In genomic region chr21:43750339-43751033, GRCh38 we compare ENCODE assay signal across 15 cellular contexts.
"Had no signal": no experiment of that assay in that cellular context is flagged by ENCODE, and none has a peak within 500 bp of the region (broad histone marks: within the 10 kb centered on the region; RNA-seq: fewer than 3 reads in every experiment).

No MANE protein-coding gene starts in this region.

- H3K27ac ChIP-seq: ascending aorta, cardiac muscle cell, foreskin keratinocyte, ovary, uterus had no signal

- H3K4me3 ChIP-seq: ascending aorta, cardiac muscle cell, ovary, uterus had no signal

- H3K9me3 Mint-ChIP-seq: activated CD4-positive, alpha-beta T cell treated with anti-CD3 and anti-CD28 coated beads, Interleukin-2, amount 10 ng/mL, durations not matched to agents 24 days and 14 days; activated naive CD4-positive, alpha-beta T cell treated with anti-CD3 and anti-CD28 coated beads, Interleukin-2, amount 50 U/mL, for 24 hours; activated T-helper 2 cell treated with anti-CD3 and anti-CD28 coated beads, Interferon-gamma antibody, Interleukin-2, Interleukin-4, amounts not matched to agents 10 μg/mL and 5 μg/mL and 100 μg/mL, durations not matched to agents 14 hours and 24 hours and 36 hours; memory B cell; nephron had no signal

- H3K27me3 Mint-ChIP-seq: activated CD4-positive, alpha-beta T cell treated with anti-CD3 and anti-CD28 coated beads, Interleukin-2, amount 10 ng/mL, durations not matched to agents 24 days and 14 days; activated naive CD4-positive, alpha-beta T cell treated with anti-CD3 and anti-CD28 coated beads, Interleukin-2, amount 50 U/mL, for 24 hours; memory B cell had no signal

- H3K27me3 ChIP-seq: ascending aorta, cardiac muscle cell, foreskin keratinocyte, ovary, uterus had no signal

- DNase-seq: activated CD4-positive, alpha-beta T cell treated with anti-CD3 and anti-CD28 coated beads, Interleukin-2, amount 10 ng/mL, durations not matched to agents 24 days and 14 days; activated T-cell treated with anti-CD3 and anti-CD28 coated beads for 4 hours; foreskin keratinocyte; head of caudate nucleus; stimulated activated CD4-positive, alpha-beta T cell treated with anti-CD3 and anti-CD28 coated beads, Interleukin-12 subunit alpha, Interleukin-12 subunit beta, amount 100 ng/mL, for 4 hours; stimulated activated naive CD4-positive, alpha-beta T cell; uterus had no signal

- H3K4me1 Mint-ChIP-seq: activated CD4-positive, alpha-beta T cell treated with anti-CD3 and anti-CD28 coated beads, Interleukin-2, amount 10 ng/mL, durations not matched to agents 24 days and 14 days; activated naive CD4-positive, alpha-beta T cell treated with anti-CD3 and anti-CD28 coated beads, Interleukin-2, amount 50 U/mL, for 24 hours; nephron had no signal

- H3K4me1 ChIP-seq: ascending aorta, foreskin keratinocyte, uterus had no signal

- H3K36me3 ChIP-seq: ovary, uterus had no signal

- H3K27ac Mint-ChIP-seq: activated CD4-positive, alpha-beta T cell treated with anti-CD3 and anti-CD28 coated beads, Interleukin-2, amount 10 ng/mL, durations not matched to agents 24 days and 14 days; activated naive CD4-positive, alpha-beta T cell treated with anti-CD3 and anti-CD28 coated beads, Interleukin-2, amount 50 U/mL, for 24 hours; activated T-helper 2 cell treated with anti-CD3 and anti-CD28 coated beads, Interferon-gamma antibody, Interleukin-2, Interleukin-4, amounts not matched to agents 10 μg/mL and 5 μg/mL and 100 μg/mL, durations not matched to agents 14 hours and 24 hours and 36 hours; memory B cell had no signal

- H3K4me3 Mint-ChIP-seq: activated CD4-positive, alpha-beta T cell treated with anti-CD3 and anti-CD28 coated beads, Interleukin-2, amount 10 ng/mL, durations not matched to agents 24 days and 14 days; activated naive CD4-positive, alpha-beta T cell treated with anti-CD3 and anti-CD28 coated beads, Interleukin-2, amount 50 U/mL, for 24 hours; memory B cell; nephron had no signal

- H3K9me3 ChIP-seq: ascending aorta, ovary, uterus had no signal

- ATAC-seq: foreskin keratinocyte, left lobe of liver had no signal
